Comparison of ENCODE assay signal across 17 cellular contexts in the genomic region with DNA sequence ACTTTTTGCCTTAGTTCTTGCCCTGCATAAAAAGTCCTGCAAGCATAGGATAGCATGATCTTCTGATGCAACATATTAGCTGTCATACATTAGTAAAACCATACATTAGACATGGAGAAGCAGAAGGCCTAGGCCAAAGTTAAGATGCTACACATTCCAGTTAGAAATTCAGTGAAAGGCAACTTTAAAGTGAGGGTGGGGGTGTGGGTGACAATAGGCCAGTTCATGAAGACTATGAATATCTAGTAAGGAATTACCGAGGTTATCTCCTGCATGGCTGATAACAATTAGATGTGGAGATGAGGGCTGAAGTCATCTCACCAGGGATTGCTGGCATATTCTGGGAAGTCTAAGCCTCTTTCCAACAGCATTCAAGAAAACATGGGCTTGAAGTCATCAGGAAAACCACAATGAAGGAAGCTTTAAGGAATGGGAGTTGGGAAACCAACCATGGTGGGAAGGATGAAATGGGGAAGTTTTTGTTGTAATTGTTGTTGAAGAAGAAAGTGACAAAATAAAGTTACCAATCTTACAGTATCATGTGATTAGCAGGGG.
DNase-seq lines count a peak whose midpoint lies in the region; ATAC-seq and TF ChIP-seq lines count a peak whose summit lies in the region.
"Had no signal": no experiment of that assay in that cellular context is flagged by ENCODE, and none has a peak within 500 bp of the region (broad histone marks: within the 10 kb centered on the region; RNA-seq: fewer than 3 reads in every experiment).

No MANE protein-coding gene starts in this region.

- no peak overlapping the region for H3K4me3 ChIP-seq in left ventricle myocardium inferior
- no peak overlapping the region for H3K4me3 ChIP-seq in astrocyte of the cerebellum (ENCODE audit: low read depth, low read length)
- H3K4me3 ChIP-seq in left lung: no peak overlapping the region
- H3K4me3 ChIP-seq: BLaER1 treated with 17β-estradiol and CSF1 and Interleukin-3, amounts not matched to agents 10 nM and 100 nM; esophagus squamous epithelium had no signal

- H3K4me1 ChIP-seq in left ventricle myocardium inferior (peaks cover 16% of the 10 kb centered on the region), left lung (peaks cover 0 to 24% of the 10 kb centered on the region in 2 donors)

- DNase-seq in Right ventricle myocardium superior (no peak), left ventricle myocardium inferior (no peak), astrocyte of the cerebellum (ENCODE audit: low read depth) (peak; percentile 23), left lung (no peak), NCI-H748 (lab: John Stamatoyannopoulos, UW; ENCODE audit: unreplicated experiment) (no peak)
- DNase-seq: activated CD8-positive, alpha-beta memory T cell treated with anti-CD3 and anti-CD28 coated beads, Interleukin-2, amount 10 ng/mL, durations not matched to agents 7 days and 5 days; central memory CD4-positive, alpha-beta T cell; esophagus squamous epithelium; Kasumi-1; stimulated activated CD4-positive, alpha-beta T cell treated with anti-CD3 and anti-CD28 coated beads, Interleukin-4, amount 100 ng/mL, for 1 hour; substantia nigra; T-helper 2 cell had no signal

- H3K36me3 ChIP-seq in left ventricle myocardium inferior: no peaks in the 10 kb centered on the region
- no peaks in the 10 kb centered on the region for H3K36me3 ChIP-seq in left lung
- H3K36me3 ChIP-seq: BLaER1 treated with 17β-estradiol and CSF1 and Interleukin-3, amounts not matched to agents 10 nM and 100 nM; esophagus squamous epithelium had no signal

- in situ Hi-C loops in astrocyte of the cerebellum (cut with HindIII; ENCODE audit: low sequenced_read_pairs): loop anchor here (5.0 kb wide), 1 partner anchor 49 kb away; no protein-coding TSS in a partner anchor

- intact Hi-C loops in Right ventricle myocardium superior (cut with DNase I): no loop called here
- intact Hi-C loops in left ventricle myocardium inferior (cut with micrococcal nuclease): no loop called here
- intact Hi-C loops in left lung (cut with DNase I): no loop called here

- ATAC-seq in Right ventricle myocardium superior (ENCODE audit: poor library complexity) (peak; percentile 28), left lung (peak; percentile 7), GM18858 (IDR thresholded peaks at IDR 0.05; ENCODE audit: unreplicated experiment) (no peak), HG03432 (IDR thresholded peaks at IDR 0.05; ENCODE audit: unreplicated experiment) (no peak), HG03457 (IDR thresholded peaks at IDR 0.05; ENCODE audit: unreplicated experiment) (no peak)
- ATAC-seq: activated CD8-positive, alpha-beta memory T cell treated with anti-CD3 and anti-CD28 coated beads, Interleukin-2, amount 10 ng/mL, durations not matched to agents 7 days and 5 days; HCT116 had no signal

- no peak overlapping the region for H3K27ac ChIP-seq in left ventricle myocardium inferior (replicated peaks)
- H3K27ac ChIP-seq in left lung: peak overlapping the region in 1 of 2 donors; percentile 39
- H3K27ac ChIP-seq: BLaER1 treated with 17β-estradiol and CSF1 and Interleukin-3, amounts not matched to agents 10 nM and 100 nM had no signal

- no peaks in the 10 kb centered on the region for H3K9me3 ChIP-seq in left ventricle myocardium inferior (replicated peaks)
- H3K9me3 ChIP-seq in left lung: no peaks in the 10 kb centered on the region
- H3K9me3 ChIP-seq: BLaER1 treated with 17β-estradiol and CSF1 and Interleukin-3, amounts not matched to agents 10 nM and 100 nM; esophagus squamous epithelium had no signal

- no peaks in the 10 kb centered on the region for H3K27me3 ChIP-seq in left ventricle myocardium inferior (ENCODE audit: low read depth)
- H3K27me3 ChIP-seq in left lung: no peaks in the 10 kb centered on the region
- H3K27me3 ChIP-seq: BLaER1 treated with 17β-estradiol and CSF1 and Interleukin-3, amounts not matched to agents 10 nM and 100 nM; esophagus squamous epithelium had no signal

- TF ChIP-seq CTCF in left ventricle myocardium inferior (IDR thresholded peaks at IDR 0.05; ENCODE audit: borderline replicate concordance) (no peak), astrocyte of the cerebellum (IDR thresholded peaks at IDR 0.05; ENCODE audit: low read depth, low read length, missing control alignments) (no peak), left lung (IDR thresholded peaks at IDR 0.05) (no peak)

Comparison
In these comparisons a context has a peak if more than half of its experiments do, and no peak if none do; other contexts are left out.
1. ATAC-seq: peak in Right ventricle myocardium superior (single experiment) and left lung (single experiment); none in GM18858 (single experiment), HG03432 (single experiment) and HG03457 (single experiment).